Comparison of ENCODE assay signal across 8 cellular contexts in genomic region chr16:51151435-51151950, GRCh38. TPM values are rescaled to one million over a fixed set of nuclear protein-coding genes. Genes with fewer than 3 reads are reported as not detected.
DNase-seq lines count a peak whose midpoint lies in the region; ATAC-seq and TF ChIP-seq lines count a peak whose summit lies in the region.

No MANE protein-coding gene starts in this region.

- peaks cover 8% of the 10 kb centered on the region for H3K4me1 Mint-ChIP-seq in CD14-positive monocyte
- no peaks in the 10 kb centered on the region for H3K4me1 Mint-ChIP-seq in stimulated activated effector memory CD8-positive, alpha-beta T cell treated with anti-CD3 and anti-CD28 coated beads, Interleukin-12 subunit alpha, Interleukin-12 subunit beta, amount 100 ng/mL, for 72 hours

- H3K27ac ChIP-seq in left lung (no peak overlapping the region), urinary bladder (ENCODE audit: low read depth) (no peak overlapping the region)

- H3K4me1 ChIP-seq in left lung (peaks cover 8 to 27% of the 10 kb centered on the region in 2 donors), urinary bladder (ENCODE audit: insufficient read depth) (peaks cover 7% of the 10 kb centered on the region)

- H3K4me3 ChIP-seq in left lung (peak overlapping the region; percentile 3 to 14), urinary bladder (ENCODE audit: low read depth, low read length) (peak overlapping the region; percentile 64)

- TF ChIP-seq CTCF in left lung (IDR thresholded peaks at IDR 0.05) (no peak), CD14-positive monocyte (IDR thresholded peaks at IDR 0.05) (no peak)

- no peaks in the 10 kb centered on the region for H3K36me3 ChIP-seq in left lung
- no peaks in the 10 kb centered on the region for H3K36me3 ChIP-seq in urinary bladder (ENCODE audit: insufficient read depth)

- H3K36me3 Mint-ChIP-seq in CD14-positive monocyte = peaks cover 0 to 3% of the 10 kb centered on the region in 2 donors
- peaks cover 27% of the 10 kb centered on the region for H3K36me3 Mint-ChIP-seq in stimulated activated effector memory CD8-positive, alpha-beta T cell treated with anti-CD3 and anti-CD28 coated beads, Interleukin-12 subunit alpha, Interleukin-12 subunit beta, amount 100 ng/mL, for 72 hours

- peaks cover 86 to 100% of the 10 kb centered on the region in 2 donors for H3K27me3 ChIP-seq in left lung

- peaks cover 83 to 99% (median 86%) of the 10 kb centered on the region in 3 donors for H3K27me3 Mint-ChIP-seq in CD14-positive monocyte (ENCODE audit: low read depth in 3 of 3)

- intact Hi-C loops in left lung (cut with DNase I) (no loop called here), CD14-positive monocyte (cut with micrococcal nuclease) (no loop called here)

- H3K27ac Mint-ChIP-seq in CD14-positive monocyte = no peak overlapping the region
- no peak overlapping the region for H3K27ac Mint-ChIP-seq in stimulated activated effector memory CD8-positive, alpha-beta T cell treated with anti-CD3 and anti-CD28 coated beads, Interleukin-12 subunit alpha, Interleukin-12 subunit beta, amount 100 ng/mL, for 72 hours

- DNase-seq in AG08395 (ENCODE audit: low spot score) = peak; percentile 81
- DNase-seq in NCI-H1105 treated with DMSO at 0.1 percent for 48 hours (lab: John Stamatoyannopoulos, UW) = peak; percentile 64
- peak; percentile 23 for DNase-seq in cerebellum (ENCODE audit: low spot score)
- no peak for DNase-seq in left lung
- no peak for DNase-seq in HT-29 (ENCODE audit: low spot score)
- DNase-seq in CD14-positive monocyte (ENCODE audit: low spot score) = no peak
- no peak for DNase-seq in stimulated activated effector memory CD8-positive, alpha-beta T cell treated with anti-CD3 and anti-CD28 coated beads, Interleukin-12 subunit alpha, Interleukin-12 subunit beta, amount 100 ng/mL, for 72 hours (ENCODE audit: low spot score in 2 of 2)

- no peaks in the 10 kb centered on the region for H3K9me3 ChIP-seq in left lung

- H3K9me3 Mint-ChIP-seq in CD14-positive monocyte = peaks cover 0 to 22% (median 14%) of the 10 kb centered on the region in 7 donors
- H3K9me3 Mint-ChIP-seq in stimulated activated effector memory CD8-positive, alpha-beta T cell treated with anti-CD3 and anti-CD28 coated beads, Interleukin-12 subunit alpha, Interleukin-12 subunit beta, amount 100 ng/mL, for 72 hours = peaks cover 3% of the 10 kb centered on the region

- H3K4me3 Mint-ChIP-seq in CD14-positive monocyte = peak overlapping the region in 1 of 2 donors; percentile 59
- H3K4me3 Mint-ChIP-seq in stimulated activated effector memory CD8-positive, alpha-beta T cell treated with anti-CD3 and anti-CD28 coated beads, Interleukin-12 subunit alpha, Interleukin-12 subunit beta, amount 100 ng/mL, for 72 hours = no peak overlapping the region

- under 1% methylated on average over 59 of the region's 60 CpGs for WGBS in urinary bladder

- no peak for ATAC-seq in left lung
- ATAC-seq in stimulated activated effector memory CD8-positive, alpha-beta T cell treated with anti-CD3 and anti-CD28 coated beads, Interleukin-12 subunit alpha, Interleukin-12 subunit beta, amount 100 ng/mL, for 72 hours = no peak

RNA-seq across cellular contexts. Expression of gene SALL1, which starts 0.4 kb away (rescaled TPM):
- total RNA-seq in cerebellum (5.0 TPM), left lung (not detected), urinary bladder (1.0 TPM)
- polyA plus RNA-seq in urinary bladder (4.1 TPM), CD14-positive monocyte (not detected)
- total RNA-seq in HT-29 (2014; rRNA removed; shearing (Covaris generic)) = not detected in 2 replicates

Comparison
In these comparisons a context has a peak if more than half of its experiments do, and no peak if none do; other contexts are left out.
1. DNase-seq: peak in AG08395 (single experiment), NCI-H1105 treated with DMSO at 0.1 percent for 48 hours (single experiment) and cerebellum (single experiment); none in left lung (0 of 2), HT-29 (single experiment), CD14-positive monocyte (single experiment) and stimulated activated effector memory CD8-positive, alpha-beta T cell treated with anti-CD3 and anti-CD28 coated beads, Interleukin-12 subunit alpha, Interleukin-12 subunit beta, amount 100 ng/mL, for 72 hours (0 of 2).